Comparison of ENCODE assay signal across 9 cellular contexts in genomic region chr1:27418786-27419185, GRCh38. TPM values are rescaled to one million over a fixed set of nuclear protein-coding genes. Genes with fewer than 3 reads are reported as not detected.
DNase-seq lines count a peak whose midpoint lies in the region; ATAC-seq, FAIRE-seq and TF ChIP-seq lines count a peak whose summit lies in the region.
"Had no signal": no experiment of that assay in that cellular context is flagged by ENCODE, and none has a peak within 500 bp of the region (broad histone marks: within the 10 kb centered on the region; RNA-seq: fewer than 3 reads in every experiment).

No MANE protein-coding gene starts in this region.

- peak overlapping the region; percentile 37 for H3K4me3 Mint-ChIP-seq in stimulated activated naive CD8-positive, alpha-beta T cell treated with anti-CD3 and anti-CD28 coated beads, Interleukin-15, Interleukin-2, amounts not matched to agents 100 ng/mL and 50 ng/mL, for 24 hours
- H3K4me3 Mint-ChIP-seq in astrocyte (ENCODE audit: unreplicated experiment) = peak overlapping the region; percentile 71
- H3K4me3 Mint-ChIP-seq in mesothelial cell of epicardium = no peak overlapping the region

- H3K27me3 Mint-ChIP-seq in stimulated activated naive CD8-positive, alpha-beta T cell treated with anti-CD3 and anti-CD28 coated beads, Interleukin-15, Interleukin-2, amounts not matched to agents 100 ng/mL and 50 ng/mL, for 24 hours = no peaks in the 10 kb centered on the region
- H3K27me3 Mint-ChIP-seq in astrocyte (ENCODE audit: low read depth, unreplicated experiment) (no peaks in the 10 kb centered on the region), mesothelial cell of epicardium (ENCODE audit: low read depth) (no peaks in the 10 kb centered on the region)

- H3K9ac ChIP-seq in astrocyte (ENCODE audit: low read length) = peak overlapping the region; percentile 73

- no peak for ATAC-seq in stimulated activated naive CD8-positive, alpha-beta T cell treated with anti-CD3 and anti-CD28 coated beads, Interleukin-15, Interleukin-2, amounts not matched to agents 100 U/mL and 50 U/mL, for 24 hours
- ATAC-seq in GM19452 (IDR thresholded peaks at IDR 0.05; ENCODE audit: unreplicated experiment) = no peak
- ATAC-seq in GM21576 (IDR thresholded peaks at IDR 0.05; ENCODE audit: unreplicated experiment) = no peak

- TF ChIP-seq CTCF in astrocyte (IDR thresholded peaks at IDR 0.05; ENCODE audit: insufficient read depth, low read depth, low read length) (no peak), mesothelial cell of epicardium (IDR thresholded peaks at IDR 0.05; ENCODE audit: unreplicated experiment) (no peak)

- no peak for DNase-seq in stimulated activated naive CD8-positive, alpha-beta T cell treated with anti-CD3 and anti-CD28 coated beads, Interleukin-15, Interleukin-2, amounts not matched to agents 100 U/mL and 50 U/mL, for 24 hours
- DNase-seq in astrocyte (ENCODE audit: low read depth) (no peak), mesothelial cell of epicardium (ENCODE audit: low spot score in 2 of 2, unreplicated experiment in 2 of 2) (no peak), SW 1271 (lab: John Stamatoyannopoulos, UW) (no peak), NCI-H2081 treated with DMSO at 0.1 percent for 48 hours (lab: John Stamatoyannopoulos, UW) (no peak)
- DNase-seq: NCI-H1105 treated with DMSO at 0.1 percent for 48 hours had no signal

- H3K27me3 ChIP-seq in astrocyte (ENCODE audit: insufficient read depth, low read length) = no peaks in the 10 kb centered on the region

- peak overlapping the region; percentile 62 for H3K4me2 ChIP-seq in astrocyte (ENCODE audit: low read length)

- no peak overlapping the region for H3K4me3 ChIP-seq in astrocyte (ENCODE audit: insufficient read depth, low read depth, low read length)

- H3K9me3 Mint-ChIP-seq in stimulated activated naive CD8-positive, alpha-beta T cell treated with anti-CD3 and anti-CD28 coated beads, Interleukin-15, Interleukin-2, amounts not matched to agents 100 ng/mL and 50 ng/mL, for 24 hours = no peaks in the 10 kb centered on the region
- H3K9me3 Mint-ChIP-seq in astrocyte (ENCODE audit: unreplicated experiment) (no peaks in the 10 kb centered on the region), mesothelial cell of epicardium (no peaks in the 10 kb centered on the region)

- peak overlapping the region; percentile 84 for H3K27ac Mint-ChIP-seq in stimulated activated naive CD8-positive, alpha-beta T cell treated with anti-CD3 and anti-CD28 coated beads, Interleukin-15, Interleukin-2, amounts not matched to agents 100 ng/mL and 50 ng/mL, for 24 hours
- H3K27ac Mint-ChIP-seq in astrocyte (ENCODE audit: unreplicated experiment) (peak overlapping the region; percentile 98), mesothelial cell of epicardium (peak overlapping the region; percentile 95)

- H3K4me1 ChIP-seq in astrocyte (ENCODE audit: insufficient read depth, low read length) = peaks cover 14% of the 10 kb centered on the region

- peaks cover 65% of the 10 kb centered on the region for H3K4me1 Mint-ChIP-seq in stimulated activated naive CD8-positive, alpha-beta T cell treated with anti-CD3 and anti-CD28 coated beads, Interleukin-15, Interleukin-2, amounts not matched to agents 100 ng/mL and 50 ng/mL, for 24 hours (ENCODE audit: low read depth)
- H3K4me1 Mint-ChIP-seq in astrocyte (ENCODE audit: low read depth, unreplicated experiment) (peaks cover 34% of the 10 kb centered on the region), mesothelial cell of epicardium (peaks cover 22% of the 10 kb centered on the region)

- H3K9me3 ChIP-seq in astrocyte (ENCODE audit: insufficient read depth, low read depth, low read length) = no peaks in the 10 kb centered on the region

- H3K27ac ChIP-seq in astrocyte (ENCODE audit: low read depth, low read length) = peak overlapping the region; percentile 74

- H3K36me3 ChIP-seq in astrocyte (ENCODE audit: insufficient read depth, low read length) = peaks cover 30% of the 10 kb centered on the region

- H3K36me3 Mint-ChIP-seq in stimulated activated naive CD8-positive, alpha-beta T cell treated with anti-CD3 and anti-CD28 coated beads, Interleukin-15, Interleukin-2, amounts not matched to agents 100 ng/mL and 50 ng/mL, for 24 hours (ENCODE audit: low read depth) = peaks cover 57% of the 10 kb centered on the region
- H3K36me3 Mint-ChIP-seq in astrocyte (ENCODE audit: low read depth, unreplicated experiment) = peaks cover 16% of the 10 kb centered on the region
- peaks cover 18% of the 10 kb centered on the region for H3K36me3 Mint-ChIP-seq in mesothelial cell of epicardium

- H4K20me1 ChIP-seq in astrocyte (ENCODE audit: insufficient read depth, low read length) = no peaks in the 10 kb centered on the region

- FAIRE-seq in astrocyte (lab: Jason Lieb, UNC) = no peak

- H2AFZ ChIP-seq in astrocyte (ENCODE audit: low read depth, low read length) = no peak overlapping the region

- peaks cover 28% of the 10 kb centered on the region for H3K79me2 ChIP-seq in astrocyte (ENCODE audit: insufficient read depth, low read length)

RNA-seq across cellular contexts. Expression of gene GPR3, which starts 26.4 kb away (rescaled TPM):
- total RNA-seq in astrocyte (0.75 and 0.86 TPM in 2 replicates), mesothelial cell of epicardium (1.7 to 2.3 TPM (median 1.7 TPM) in 3 replicates)

RNA-seq across cellular contexts. Expression of gene CD164L2, which starts 35.7 kb away (rescaled TPM):
- total RNA-seq in astrocyte (not detected in 2 replicates), mesothelial cell of epicardium (0.45 to 1.3 TPM (median 0.61 TPM) in 3 replicates)

RNA-seq across cellular contexts. Expression of gene FCN3, which starts 44.2 kb away (rescaled TPM):
- total RNA-seq in astrocyte (not detected in 2 replicates), mesothelial cell of epicardium (0.22 to 0.24 TPM in 2 of 3 replicates, not detected in the other)

RNA-seq across cellular contexts. Expression of gene MAP3K6, which starts 52.0 kb away (rescaled TPM):
- total RNA-seq in astrocyte (12.8 and 16.8 TPM in 2 replicates), mesothelial cell of epicardium (10.3 to 13.7 TPM (median 11.8 TPM) in 3 replicates)
